In the genomic region with DNA sequence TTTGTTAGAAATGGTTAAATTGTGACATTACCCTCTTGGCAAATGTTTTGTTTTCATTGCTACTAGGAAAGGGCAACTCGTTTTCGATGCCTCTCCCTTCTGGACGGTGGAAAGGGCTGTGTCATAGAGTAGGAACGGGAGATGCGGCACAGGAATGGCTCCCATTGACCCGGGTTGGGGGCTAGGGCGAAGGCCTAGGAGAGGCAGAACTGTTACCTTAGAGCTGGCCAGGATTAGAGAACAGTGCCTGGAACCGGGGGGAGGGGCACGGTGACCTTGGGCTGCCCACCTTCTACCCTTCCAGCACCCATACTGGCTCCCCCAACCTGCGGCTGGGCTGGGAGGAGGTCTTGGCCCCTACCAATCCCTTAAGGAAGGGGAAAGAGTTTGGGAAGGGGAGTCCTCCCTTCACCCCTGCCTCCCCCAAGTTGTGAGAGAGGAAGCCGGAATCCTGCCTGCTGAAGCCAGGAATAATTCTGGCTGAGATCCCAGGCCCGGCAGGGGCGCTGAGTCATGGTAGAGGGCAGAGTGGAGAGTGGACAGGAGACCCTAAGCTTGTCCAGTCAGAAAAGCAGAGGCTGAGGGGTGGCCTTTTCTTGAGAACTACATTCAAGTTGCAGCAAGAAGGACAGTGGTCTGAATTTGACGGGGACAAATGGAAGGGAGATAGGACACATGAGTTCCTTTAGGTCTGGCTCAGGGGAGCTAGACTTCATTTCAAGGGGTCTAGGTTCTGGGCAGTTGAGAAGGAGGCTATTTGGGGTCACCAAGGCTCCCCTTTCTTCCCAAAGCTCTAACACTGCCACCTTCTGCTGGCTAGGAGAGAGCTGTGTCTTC, we compare ENCODE assay signal across 8 cellular contexts. TPM values are rescaled to one million over a fixed set of nuclear protein-coding genes. Genes with fewer than 3 reads are reported as not detected.
DNase-seq lines count a peak whose midpoint lies in the region; ATAC-seq and TF ChIP-seq lines count a peak whose summit lies in the region.

No MANE protein-coding gene starts in this region.

- CTCF ChIA-PET in PC-3 (lab: Charles Lee): interaction anchor here (0.5 to 2.5 kb wide), 5 partner anchors 8 to 102 kb away, joined by 3 to 7 read pairs (median 3); a partner anchor contains a TSS

- H3K27ac ChIP-seq in PC-3 (ENCODE audit: low read length) (peak overlapping the region; percentile 98), ectodermal cell (ENCODE audit: insufficient read depth, low read depth, low read length, poor library complexity, severe bottlenecking) (peak overlapping the region; percentile 67), upper lobe of right lung (peak overlapping the region; percentile 95)

- H3K9me3 ChIP-seq in PC-3 (ENCODE audit: low read length): no peaks in the 10 kb centered on the region
- no peaks in the 10 kb centered on the region for H3K9me3 ChIP-seq in ectodermal cell (ENCODE audit: control insufficient read depth, low read length)
- H3K9me3 ChIP-seq in upper lobe of right lung: no peaks in the 10 kb centered on the region

- 64 to 70% methylated on average over 14 of the region's 14 CpGs for WGBS in ectodermal cell, 2 experiments

- DNase-seq in GM13977 (ENCODE audit: low spot score): no peak
- DNase-seq in PC-3: peak; percentile 88
- peak; percentile 94 for DNase-seq in mesenteric fat pad (ENCODE audit: low spot score)
- DNase-seq in upper lobe of right lung: peak; percentile 84
- no peak for DNase-seq in activated gamma-delta T cell (lab: John Stamatoyannopoulos, UW)
- no peak for DNase-seq in activated effector memory CD4-positive, alpha-beta T cell treated with anti-CD3 and anti-CD28 coated beads, Interleukin-2, amount 50 U/mL, for 16 hours

- H3K36me3 ChIP-seq in PC-3 (ENCODE audit: low read depth, low read length): peaks cover 30% of the 10 kb centered on the region
- no peaks in the 10 kb centered on the region for H3K36me3 ChIP-seq in ectodermal cell (ENCODE audit: control insufficient read depth, insufficient read depth, low read length)
- H3K36me3 ChIP-seq in upper lobe of right lung: no peaks in the 10 kb centered on the region

- H3K9me2 ChIP-seq in PC-3 (replicated peaks; ENCODE audit: low read length): no peaks in the 10 kb centered on the region

- peaks cover 93% of the 10 kb centered on the region for H3K79me2 ChIP-seq in PC-3 (ENCODE audit: low read length)

- in situ Hi-C loops in GM13977 (cut with MboI; ENCODE audit: low pct_unique_long_range_greater_than_20kb, low sequenced_read_pairs, unreplicated experiment): no loop called here

- H4K20me1 ChIP-seq in PC-3 (ENCODE audit: low read length): peaks cover 54% of the 10 kb centered on the region

- intact Hi-C loops in PC-3 (cut with micrococcal nuclease): loop anchor here (1.0 to 5.0 kb wide), 2 partner anchors 8 to 145 kb away; a partner anchor contains a TSS
- intact Hi-C loops in upper lobe of right lung (cut with DNase I): no loop called here

- H3K4me1 ChIP-seq in PC-3 (ENCODE audit: insufficient read depth, low read length) (peaks cover 92% of the 10 kb centered on the region), ectodermal cell (ENCODE audit: control insufficient read depth, insufficient read depth, low read length) (peaks cover 38% of the 10 kb centered on the region), upper lobe of right lung (peaks cover 99% of the 10 kb centered on the region)

- TSS peak; percentile 27 for BruUV-seq in PC-3 (replicated peaks; lab: Mats Ljungman, UMichigan)

- H2AFZ ChIP-seq in PC-3 (ENCODE audit: low read length): no peak overlapping the region

- H3K4me3 ChIP-seq in PC-3 (ENCODE audit: low read length) (peak overlapping the region; percentile 54), ectodermal cell (ENCODE audit: insufficient read depth, low read depth, low read length) (no peak overlapping the region), upper lobe of right lung (peak overlapping the region; percentile 39)

- peaks cover 12% of the 10 kb centered on the region for H3F3A ChIP-seq in PC-3 (ENCODE audit: low read length, unreplicated experiment)

- H3K27me3 ChIP-seq in PC-3 (ENCODE audit: low read length) (no peaks in the 10 kb centered on the region), ectodermal cell (ENCODE audit: control insufficient read depth, insufficient read depth, low read length, poor library complexity, severe bottlenecking) (no peaks in the 10 kb centered on the region), upper lobe of right lung (no peaks in the 10 kb centered on the region)

- TF ChIP-seq CTCF in GM13977 (IDR thresholded peaks at IDR 0.05; ENCODE audit: extremely low read depth, insufficient read depth, missing control alignments) (peak; percentile 17), PC-3 (conservative IDR thresholded peaks at IDR 0.05; ENCODE audit: low read depth, low read length) (no peak), upper lobe of right lung (IDR thresholded peaks at IDR 0.05) (no peak)

- peak overlapping the region; percentile 93 for H3K4me2 ChIP-seq in PC-3 (ENCODE audit: low read length)

- POLR2A ChIA-PET in PC-3 (lab: Charles Lee; ENCODE audit: unreplicated experiment): interaction anchor here (0.6 to 1.8 kb wide), 4 partner anchors 9 to 164 kb away, joined by 3 to 7 read pairs (median 6); no protein-coding TSS in a partner anchor

- ATAC-seq in PC-3: peak; percentile 2
- ATAC-seq in upper lobe of right lung: peak; percentile 1
- no peak for ATAC-seq in HG03342 (IDR thresholded peaks at IDR 0.05; ENCODE audit: unreplicated experiment)

- peak overlapping the region; percentile 93 for H3K9ac ChIP-seq in PC-3 (ENCODE audit: low read length)

RNA-seq across cellular contexts. Expression of a gene that starts 8.2 kb away (rescaled TPM):
- 864 and 1,095 TPM in 2 replicates for total RNA-seq in PC-3 (2014; rRNA removed)
- 35.3 TPM for polyA plus RNA-seq in ectodermal cell (2013, experiment 1 of 4)
- 35.9 TPM for polyA plus RNA-seq in ectodermal cell (2013, experiment 2 of 4)
- 25.6 TPM for polyA plus RNA-seq in ectodermal cell (2013, experiment 3 of 4)
- 30.8 TPM for polyA plus RNA-seq in ectodermal cell (2013, experiment 4 of 4)
- 901 TPM for total RNA-seq in mesenteric fat pad
- total RNA-seq in upper lobe of right lung: 235 TPM

RNA-seq across cellular contexts. Expression of a gene that starts 30.6 kb away (rescaled TPM):
- 5.8 and 13.1 TPM in 2 replicates for total RNA-seq in PC-3 (2014; rRNA removed)
- 2.6 TPM for polyA plus RNA-seq in ectodermal cell (2013, experiment 1 of 4)
- 2.7 TPM for polyA plus RNA-seq in ectodermal cell (2013, experiment 2 of 4)
- 2.5 TPM for polyA plus RNA-seq in ectodermal cell (2013, experiment 3 of 4)
- 3.3 TPM for polyA plus RNA-seq in ectodermal cell (2013, experiment 4 of 4)
- total RNA-seq in mesenteric fat pad: 31.9 TPM
- 30.7 TPM for total RNA-seq in upper lobe of right lung

RNA-seq across cellular contexts. Expression of a gene that starts 40.5 kb away (rescaled TPM):
- total RNA-seq in PC-3 (2014; rRNA removed) (12.9 and 14.7 TPM in 2 replicates), mesenteric fat pad (0.58 TPM), upper lobe of right lung (0.52 TPM)
- polyA plus RNA-seq in ectodermal cell (2013, experiment 1 of 4): 85.4 TPM
- polyA plus RNA-seq in ectodermal cell (2013, experiment 2 of 4): 98.5 TPM
- 84.4 TPM for polyA plus RNA-seq in ectodermal cell (2013, experiment 3 of 4)
- polyA plus RNA-seq in ectodermal cell (2013, experiment 4 of 4): 88.8 TPM

Comparison
In these comparisons a context has a peak if more than half of its experiments do, and no peak if none do; other contexts are left out.
1. DNase-seq: peak in PC-3 (single experiment), mesenteric fat pad (single experiment) and upper lobe of right lung (single experiment); none in GM13977 (single experiment), activated gamma-delta T cell (single experiment) and activated effector memory CD4-positive, alpha-beta T cell treated with anti-CD3 and anti-CD28 coated beads, Interleukin-2, amount 50 U/mL, for 16 hours (single experiment).
2. Peak in every context shown above with its lines, with median percentiles within 50 percentile points of each other: H3K27ac ChIP-seq.